Comparison of ENCODE assay signal across 8 cellular contexts in genomic region chr13:113153810-113154748, GRCh38. TPM values are rescaled to one million over a fixed set of nuclear protein-coding genes. Genes with fewer than 3 reads are reported as not detected.
A peak's percentile ranks its signal among the peaks of the same experiment; 100 is the strongest.
DNase-seq lines count a peak whose midpoint lies in the region; ATAC-seq lines count a peak whose summit lies in the region.

No MANE protein-coding gene starts in this region.

- peak overlapping the region; percentile 29; the same call in 1 of the 2 replicates for H3K4me3 ChIP-seq in GM08714 (ENCODE audit: low read length)

- ATAC-seq in HG02852 (IDR thresholded peaks at IDR 0.05; ENCODE audit: unreplicated experiment) (peak; percentile 66), GM19324 (IDR thresholded peaks at IDR 0.05; ENCODE audit: low FRiP score, unreplicated experiment) (no peak)

- DNase-seq in NCI-H446 treated with DMSO at 0.1 percent for 48 hours (lab: John Stamatoyannopoulos, UW) (peak; percentile 0), lung microvascular endothelial cell (ENCODE audit: low read depth in 2 of 2) (peak; percentile 71 to 83)
- peak; percentile 48 to 64 for DNase-seq in activated CD8-positive, alpha-beta memory T cell treated with anti-CD3 and anti-CD28 coated beads for 4 hours (ENCODE audit: low read depth in 2 of 2)
- DNase-seq in effector CD8-positive, alpha-beta T cell (lab: John Stamatoyannopoulos, UW), result peak; percentile 76
- peak; percentile 35 to 54 (median 45) for DNase-seq in stimulated activated CD4-positive, alpha-beta T cell treated with anti-CD3 and anti-CD28 coated beads, TNF-alpha, amount 100 ng/mL, for 48 hours (ENCODE audit: low read depth in 3 of 3)

RNA-seq across cellular contexts. Expression of gene PROZ, which starts 4.4 kb away (rescaled TPM):
- 0.20 TPM in 1 of 2 replicates, not detected in the other for total RNA-seq in lung microvascular endothelial cell

RNA-seq across cellular contexts. Expression of gene F10, which starts 31.5 kb away (rescaled TPM):
- 0.22 and 0.60 TPM in 2 replicates for total RNA-seq in lung microvascular endothelial cell

RNA-seq across cellular contexts. Expression of gene F7, which starts 48.5 kb away (rescaled TPM):
- total RNA-seq in lung microvascular endothelial cell, result not detected in 2 replicates

RNA-seq across cellular contexts. Expression of gene PCID2, which starts 54.4 kb away (rescaled TPM):
- total RNA-seq in lung microvascular endothelial cell, result 36.0 and 53.6 TPM in 2 replicates

RNA-seq across cellular contexts. Expression of gene CUL4A, which starts 55.3 kb away (rescaled TPM):
- 62.1 and 79.4 TPM in 2 replicates for total RNA-seq in lung microvascular endothelial cell

Comparison
In these comparisons a context has a peak if more than half of its experiments do, and no peak if none do; other contexts are left out.
1. DNase-seq: peak in every context shown above with its lines; median percentile 77 in lung microvascular endothelial cell; 76 in effector CD8-positive, alpha-beta T cell; 56 in activated CD8-positive, alpha-beta memory T cell treated with anti-CD3 and anti-CD28 coated beads for 4 hours; 45 in stimulated activated CD4-positive, alpha-beta T cell treated with anti-CD3 and anti-CD28 coated beads, TNF-alpha, amount 100 ng/mL, for 48 hours; 0 in NCI-H446 treated with DMSO at 0.1 percent for 48 hours.